9 cellular contexts compared by ENCODE assay signal in the genomic region with DNA sequence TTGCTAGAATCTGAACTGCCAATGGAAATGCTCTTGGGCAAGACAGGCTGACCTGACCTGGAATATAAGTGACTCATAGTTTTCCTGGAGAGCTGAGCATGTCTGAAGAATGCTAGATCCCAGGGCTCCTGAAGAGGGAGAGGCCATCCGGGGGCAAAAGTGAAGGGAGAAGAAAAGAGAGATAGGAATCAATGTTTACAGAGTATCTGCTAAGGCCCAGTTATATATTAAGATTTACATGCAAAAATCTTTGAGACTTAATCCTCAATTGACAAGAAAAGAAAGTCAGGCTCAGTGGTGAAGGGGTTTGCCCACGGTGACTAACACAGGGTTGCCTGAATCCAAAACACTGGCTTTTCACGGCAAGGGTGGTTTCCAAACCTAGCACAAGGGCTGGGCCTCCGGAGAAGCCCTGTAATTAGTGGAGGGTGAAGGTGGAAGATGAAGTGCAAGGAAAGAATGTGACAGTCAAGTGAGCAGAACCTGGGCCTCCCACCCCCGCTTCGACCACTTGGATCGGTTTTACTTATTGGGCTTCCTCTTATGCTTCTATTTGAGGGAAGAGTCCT.
A peak's percentile ranks its signal among the peaks of the same experiment; 100 is the strongest.
DNase-seq lines count a peak whose midpoint lies in the region; FAIRE-seq and TF ChIP-seq lines count a peak whose summit lies in the region.
"Had no signal": no experiment of that assay in that cellular context is flagged by ENCODE, and none has a peak within 500 bp of the region (broad histone marks: within the 10 kb centered on the region; RNA-seq: fewer than 3 reads in every experiment).

No MANE protein-coding gene starts in this region.

- no peak overlapping the region for H2AK5ac ChIP-seq in H9 (ENCODE audit: insufficient read length, low read length)

- no peaks in the 10 kb centered on the region for H3K23me2 ChIP-seq in H9 (ENCODE audit: insufficient read length, low read depth, low read length, poor library complexity, severe bottlenecking)

- FAIRE-seq in astrocyte (lab: Jason Lieb, UNC): peak; percentile 5
- FAIRE-seq: A204.1 had no signal

- no peak overlapping the region for H3K4ac ChIP-seq in H9 (ENCODE audit: low read depth, low read length)

- H3K27me3 Mint-ChIP-seq in astrocyte (ENCODE audit: low read depth, unreplicated experiment): no peaks in the 10 kb centered on the region
- H3K27me3 Mint-ChIP-seq in H9 (ENCODE audit: low read depth): no peaks in the 10 kb centered on the region

- H3K4me1 Mint-ChIP-seq in astrocyte (ENCODE audit: low read depth, unreplicated experiment) (peaks cover 34% of the 10 kb centered on the region), H9 (peaks cover 26 to 45% of the 10 kb centered on the region in 2 experiments)

- H3K14ac ChIP-seq in H9 (ENCODE audit: insufficient read depth, low read length): no peak overlapping the region

- peak overlapping the region; percentile 58 for H3K9ac ChIP-seq in astrocyte (ENCODE audit: low read length)
- H3K9ac ChIP-seq in H9 (ENCODE audit: extremely low read depth, insufficient read length, low read length): no peak overlapping the region

- H3K36me3 Mint-ChIP-seq in astrocyte (ENCODE audit: low read depth, unreplicated experiment) (no peaks in the 10 kb centered on the region), H9 (ENCODE audit: insufficient read depth in 1 of 3, low read depth in 3 of 3) (no peaks in the 10 kb centered on the region)

- H2BK20ac ChIP-seq in H9 (ENCODE audit: low read depth, low read length, poor library complexity, severe bottlenecking): no peak overlapping the region

- H3K9me3 Mint-ChIP-seq in astrocyte (ENCODE audit: unreplicated experiment) (no peaks in the 10 kb centered on the region), H9 (no peaks in the 10 kb centered on the region)

- WGBS in H9 (ENCODE audit: extremely low coverage, insufficient read length, low lambda C conversion rate): no CpG with 5 or more reads among the region's 7 CpGs

- H2AFZ ChIP-seq in astrocyte (ENCODE audit: low read depth, low read length): no peak overlapping the region
- H2AFZ ChIP-seq in H9 (ENCODE audit: low read length): no peak overlapping the region

- peaks cover 6% of the 10 kb centered on the region for H3K79me1 ChIP-seq in H9 (ENCODE audit: insufficient read depth, low read depth, low read length, poor library complexity, severe bottlenecking)

- peak overlapping the region; percentile 5 for H3K4me3 Mint-ChIP-seq in astrocyte (ENCODE audit: unreplicated experiment)
- H3K4me3 Mint-ChIP-seq in H9: no peak overlapping the region

- peak overlapping the region; percentile 70 for H3K4me2 ChIP-seq in astrocyte (ENCODE audit: low read length)
- H3K4me2 ChIP-seq in H9 (ENCODE audit: insufficient read depth, insufficient read length, low read length): no peak overlapping the region

- DNase-seq in SIG-M5 treated with dmso at 0.1 percent for 504 hours (lab: John Stamatoyannopoulos, UW; ENCODE audit: unreplicated experiment) (peak; percentile 38), SIG-M5 (lab: John Stamatoyannopoulos, UW) (no peak), LoVo (ENCODE audit: low spot score) (peak; percentile 49), astrocyte (ENCODE audit: low read depth) (peak; percentile 84), pulmonary artery endothelial cell (ENCODE audit: low read depth, low spot score) (peak; percentile 48), globus pallidus (ENCODE audit: low spot score) (no peak), activated gamma-delta T cell treated with Interleukin-2 at 50 U/mL for 16 hours (no peak), H9 (no peak)

- no peaks in the 10 kb centered on the region for H3K36me3 ChIP-seq in astrocyte (ENCODE audit: insufficient read depth, low read length)

- no peak overlapping the region for H3K18ac ChIP-seq in H9 (ENCODE audit: insufficient read length, low read depth, low read length)

- no peak overlapping the region for H4K5ac ChIP-seq in H9 (ENCODE audit: insufficient read length, low read depth, low read length)

- H3K4me1 ChIP-seq in astrocyte (ENCODE audit: insufficient read depth, low read length): peaks cover 36% of the 10 kb centered on the region
- H3K4me1 ChIP-seq in H9 (ENCODE audit: insufficient read depth, low read length): peaks cover 2% of the 10 kb centered on the region; the same call in 1 of the 2 replicates

- H2BK12ac ChIP-seq in H9 (ENCODE audit: insufficient read length, low read depth, low read length): no peak overlapping the region

- no peak overlapping the region for H3T11ph ChIP-seq in H9 (ENCODE audit: low read length)

- H3K79me2 ChIP-seq in astrocyte (ENCODE audit: insufficient read depth, low read length): peaks cover 82% of the 10 kb centered on the region
- peaks cover 10% of the 10 kb centered on the region; the same call in 1 of the 2 replicates for H3K79me2 ChIP-seq in H9 (ENCODE audit: insufficient read depth, low read length)

- H3K27ac ChIP-seq in astrocyte (ENCODE audit: low read depth, low read length): peak overlapping the region; percentile 74
- no peak overlapping the region for H3K27ac ChIP-seq in H9 (ENCODE audit: insufficient read length, low read depth, low read length)

- H2BK15ac ChIP-seq in H9 (ENCODE audit: low read depth, low read length): no peak overlapping the region

- H3K4me3 ChIP-seq in astrocyte (ENCODE audit: insufficient read depth, low read depth, low read length): no peak overlapping the region

- H3K9me3 ChIP-seq in astrocyte (ENCODE audit: insufficient read depth, low read depth, low read length): no peaks in the 10 kb centered on the region
- H3K9me3 ChIP-seq in H9 (ENCODE audit: control insufficient read depth, low read depth, low read length): no peaks in the 10 kb centered on the region

- H2BK120ac ChIP-seq in H9 (ENCODE audit: low read depth, low read length, poor library complexity, severe bottlenecking): no peak overlapping the region

- H4K20me1 ChIP-seq in astrocyte (ENCODE audit: insufficient read depth, low read length) (peaks cover 18% of the 10 kb centered on the region), H9 (ENCODE audit: control insufficient read depth, insufficient read depth, insufficient read length) (no peaks in the 10 kb centered on the region)

- no peak overlapping the region for H2BK5ac ChIP-seq in H9 (ENCODE audit: insufficient read length, low read length)

- no peak overlapping the region for H4K91ac ChIP-seq in H9 (ENCODE audit: insufficient read length, low read depth, low read length)

- H3K56ac ChIP-seq in H9 (ENCODE audit: insufficient read length, low read depth, low read length): no peak overlapping the region

- TF ChIP-seq CTCF in astrocyte (IDR thresholded peaks at IDR 0.05; ENCODE audit: insufficient read depth, low read depth, low read length) (no peak), H9 (conservative IDR thresholded peaks at IDR 0.05) (no peak)

- no peak overlapping the region for H3K23ac ChIP-seq in H9 (ENCODE audit: insufficient read length, low read depth, low read length)

- no peak overlapping the region for H4K8ac ChIP-seq in H9 (replicated peaks; ENCODE audit: insufficient read length, low read depth, low read length)

- H3K27me3 ChIP-seq in astrocyte (ENCODE audit: insufficient read depth, low read length) (no peaks in the 10 kb centered on the region), H9 (ENCODE audit: insufficient read depth, low read length) (no peaks in the 10 kb centered on the region)

- H3K27ac Mint-ChIP-seq in astrocyte (ENCODE audit: unreplicated experiment): peak overlapping the region; percentile 70
- H3K27ac Mint-ChIP-seq in H9: no peak overlapping the region; a peak in 2 of 7 replicates

Comparison
In these comparisons a context has a peak if more than half of its experiments do, and no peak if none do; other contexts are left out.
1. DNase-seq: peak in SIG-M5 treated with dmso at 0.1 percent for 504 hours (single experiment), LoVo (single experiment), astrocyte (single experiment) and pulmonary artery endothelial cell (single experiment); none in SIG-M5 (single experiment), globus pallidus (single experiment), activated gamma-delta T cell treated with Interleukin-2 at 50 U/mL for 16 hours (single experiment) and H9 (single experiment).